ENCODE assay signal across 22 cellular contexts in the genomic region with DNA sequence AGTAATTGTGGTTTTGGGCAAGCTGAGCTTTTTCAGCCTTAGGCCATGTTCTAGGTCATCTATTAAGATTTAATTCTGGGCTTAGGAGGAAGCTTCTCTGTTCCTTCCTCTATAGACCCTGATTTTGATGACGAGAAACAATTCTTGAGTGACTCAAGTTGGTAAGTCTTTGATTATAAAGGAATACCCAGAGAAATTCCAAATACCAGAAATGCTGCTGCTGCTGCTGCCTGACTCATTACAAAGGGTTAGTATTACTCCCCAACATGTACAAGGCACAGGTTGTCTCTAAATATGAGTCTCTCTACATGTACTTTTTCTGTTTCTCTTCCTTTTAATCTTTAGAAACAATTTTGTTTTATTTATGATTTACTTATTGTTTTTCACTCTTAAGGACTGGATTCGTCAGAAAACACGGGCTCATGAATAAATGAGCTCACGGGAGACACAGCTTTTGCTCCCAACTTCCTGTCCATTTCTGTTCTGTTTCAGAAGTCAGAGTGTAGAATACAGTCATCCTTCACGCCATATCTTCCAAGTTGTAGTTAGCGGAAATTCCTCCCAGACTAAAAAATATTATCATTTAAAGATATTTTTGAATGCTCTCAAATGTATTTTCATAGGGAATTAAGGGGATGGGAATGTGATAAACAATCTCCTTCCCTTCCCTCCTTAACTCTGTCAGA. TPM values are rescaled to one million over a fixed set of nuclear protein-coding genes. Genes with fewer than 3 reads are reported as not detected.
"Had no signal": no experiment of that assay in that cellular context is flagged by ENCODE, and none has a peak within 500 bp of the region (broad histone marks: within the 10 kb centered on the region; RNA-seq: fewer than 3 reads in every experiment).

No MANE protein-coding gene starts in this region.

- H3K4me3 ChIP-seq: cardiac muscle cell, coronary artery, spleen had no signal

- ATAC-seq: activated CD8-positive, alpha-beta memory T cell treated with anti-CD3 and anti-CD28 coated beads, Interleukin-2, amount 10 ng/mL, durations not matched to agents 7 days and 5 days; naive thymus-derived CD4-positive, alpha-beta T cell; sciatic nerve; stimulated activated naive B cell treated with anti-CD40 and anti-IgM and Interleukin-4, amounts not matched to agents 10 μg/mL and 1 μg/mL and 100 μg/mL, for 72 hours had no signal

- H3K4me1 ChIP-seq: spleen had no signal

- DNase-seq: activated CD4-positive, alpha-beta T cell treated with anti-CD3 and anti-CD28 coated beads for 1 hour; activated CD4-positive, alpha-beta T cell treated with anti-CD3 and anti-CD28 coated beads, Interleukin-2, amount 50 U/mL, for 48 hours; activated CD8-positive, alpha-beta memory T cell treated with anti-CD3 and anti-CD28 coated beads, Interleukin-2, amount 10 ng/mL, durations not matched to agents 7 days and 5 days; activated gamma-delta T cell treated with Interleukin-2 at 50 U/mL for 16 hours; activated naive CD8-positive, alpha-beta T cell treated with anti-CD3 and anti-CD28 coated beads, Interleukin-2, amount 10 ng/mL, durations not matched to agents 7 days and 5 days; activated T-cell treated with anti-CD3 and anti-CD28 coated beads, Interleukin-2, amount 50 U/mL, for 24 hours; aorta; effector CD8-positive, alpha-beta T cell; naive thymus-derived CD4-positive, alpha-beta T cell; nucleus accumbens; spleen; stimulated activated CD4-positive, alpha-beta T cell treated with anti-CD3 and anti-CD28 coated beads, Interleukin-1b, Interleukin-23, amount 100 ng/mL, for 48 hours; stimulated activated naive B cell treated with anti-CD40 and anti-IgM and Interleukin-4, amounts not matched to agents 10 μg/mL and 1 μg/mL and 100 μg/mL, for 72 hours; T-helper 9 cell had no signal

- H3K4me1 Mint-ChIP-seq: activated CD8-positive, alpha-beta memory T cell treated with anti-CD3 and anti-CD28 coated beads, Interleukin-2, amount 10 ng/mL, durations not matched to agents 7 days and 5 days; activated naive CD8-positive, alpha-beta T cell treated with anti-CD3 and anti-CD28 coated beads, Interleukin-2, amount 10 ng/mL, durations not matched to agents 7 days and 5 days; naive thymus-derived CD4-positive, alpha-beta T cell; stimulated activated naive B cell treated with anti-CD40 and anti-IgM and Interleukin-4, amounts not matched to agents 10 μg/mL and 1 μg/mL and 100 μg/mL, for 72 hours had no signal

- H3K36me3 ChIP-seq: cardiac muscle cell, spleen had no signal

- H3K4me3 Mint-ChIP-seq: activated CD8-positive, alpha-beta memory T cell treated with anti-CD3 and anti-CD28 coated beads, Interleukin-2, amount 10 ng/mL, durations not matched to agents 7 days and 5 days; activated naive CD8-positive, alpha-beta T cell treated with anti-CD3 and anti-CD28 coated beads, Interleukin-2, amount 10 ng/mL, durations not matched to agents 7 days and 5 days; activated T-cell treated with anti-CD3 and anti-CD28 coated beads, Interleukin-2, amount 50 U/mL, for 24 hours; naive thymus-derived CD4-positive, alpha-beta T cell; stimulated activated naive B cell treated with anti-CD40 and anti-IgM and Interleukin-4, amounts not matched to agents 10 μg/mL and 1 μg/mL and 100 μg/mL, for 72 hours had no signal

- H3K36me3 Mint-ChIP-seq: activated CD8-positive, alpha-beta memory T cell treated with anti-CD3 and anti-CD28 coated beads, Interleukin-2, amount 10 ng/mL, durations not matched to agents 7 days and 5 days; activated naive CD8-positive, alpha-beta T cell treated with anti-CD3 and anti-CD28 coated beads, Interleukin-2, amount 10 ng/mL, durations not matched to agents 7 days and 5 days; naive thymus-derived CD4-positive, alpha-beta T cell; stimulated activated naive B cell treated with anti-CD40 and anti-IgM and Interleukin-4, amounts not matched to agents 10 μg/mL and 1 μg/mL and 100 μg/mL, for 72 hours had no signal

- H3K9me3 ChIP-seq: spleen had no signal

- H3K27me3 ChIP-seq: cardiac muscle cell, spleen had no signal

- H3K27ac Mint-ChIP-seq: activated CD8-positive, alpha-beta memory T cell treated with anti-CD3 and anti-CD28 coated beads, Interleukin-2, amount 10 ng/mL, durations not matched to agents 7 days and 5 days; activated naive CD8-positive, alpha-beta T cell treated with anti-CD3 and anti-CD28 coated beads, Interleukin-2, amount 10 ng/mL, durations not matched to agents 7 days and 5 days; activated T-cell treated with anti-CD3 and anti-CD28 coated beads, Interleukin-2, amount 50 U/mL, for 24 hours; naive thymus-derived CD4-positive, alpha-beta T cell; progenitor cell of endocrine pancreas; stimulated activated naive B cell treated with anti-CD40 and anti-IgM and Interleukin-4, amounts not matched to agents 10 μg/mL and 1 μg/mL and 100 μg/mL, for 72 hours had no signal

- H3K27ac ChIP-seq: cardiac muscle cell, coronary artery, spleen had no signal

- H3K9me3 Mint-ChIP-seq: activated naive CD8-positive, alpha-beta T cell treated with anti-CD3 and anti-CD28 coated beads, Interleukin-2, amount 10 ng/mL, durations not matched to agents 7 days and 5 days; activated T-cell treated with anti-CD3 and anti-CD28 coated beads, Interleukin-2, amount 50 U/mL, for 24 hours; stimulated activated naive B cell treated with anti-CD40 and anti-IgM and Interleukin-4, amounts not matched to agents 10 μg/mL and 1 μg/mL and 100 μg/mL, for 72 hours had no signal

RNA-seq across cellular contexts. Expression of a gene that starts 31.8 kb away (rescaled TPM):
- total RNA-seq: activated CD8-positive, alpha-beta memory T cell treated with anti-CD3 and anti-CD28 coated beads, Interleukin-2, amount 10 ng/mL, durations not matched to agents 7 days and 5 days; activated naive CD8-positive, alpha-beta T cell treated with anti-CD3 and anti-CD28 coated beads, Interleukin-2, amount 10 ng/mL, durations not matched to agents 7 days and 5 days; aorta; lung microvascular endothelial cell; mononuclear cell; naive thymus-derived CD4-positive, alpha-beta T cell; subcutaneous adipose tissue had no signal

RNA-seq across cellular contexts. Expression of a gene that starts 36.7 kb away (rescaled TPM):
- total RNA-seq: activated naive CD8-positive, alpha-beta T cell treated with anti-CD3 and anti-CD28 coated beads, Interleukin-2, amount 10 ng/mL, durations not matched to agents 7 days and 5 days; kidney epithelial cell; lung microvascular endothelial cell had no signal

RNA-seq across cellular contexts. Expression of a gene that starts 36.8 kb away (rescaled TPM):
- total RNA-seq: activated CD8-positive, alpha-beta memory T cell treated with anti-CD3 and anti-CD28 coated beads, Interleukin-2, amount 10 ng/mL, durations not matched to agents 7 days and 5 days; activated naive CD8-positive, alpha-beta T cell treated with anti-CD3 and anti-CD28 coated beads, Interleukin-2, amount 10 ng/mL, durations not matched to agents 7 days and 5 days; mononuclear cell; naive thymus-derived CD4-positive, alpha-beta T cell had no signal
